ENCODE assay signal across 14 cellular contexts in genomic region chr11:7422544-7423331, GRCh38.
DNase-seq lines count a peak whose midpoint lies in the region; ATAC-seq and TF ChIP-seq lines count a peak whose summit lies in the region.
"Had no signal": no experiment of that assay in that cellular context is flagged by ENCODE, and none has a peak within 500 bp of the region (broad histone marks: within the 10 kb centered on the region; RNA-seq: fewer than 3 reads in every experiment).

No MANE protein-coding gene starts in this region.

- intact Hi-C loops in OCI-LY7 (cut with micrococcal nuclease; ENCODE audit: unreplicated experiment), result no loop called here
- intact Hi-C loops in mucosa of descending colon (cut with DNase I, micrococcal nuclease), result no loop called here
- intact Hi-C loops in cardiac septum (cut with DNase I), result no loop called here

- DNase-seq in GM12864 (ENCODE audit: low read depth) (no peak), OCI-LY7 (ENCODE audit: low spot score) (peak; percentile 30), mucosa of descending colon (no peak), UCSD-AML1 (lab: John Stamatoyannopoulos, UW; ENCODE audit: unreplicated experiment) (no peak), hepatic stellate cell (ENCODE audit: low spot score) (no peak), cardiac septum (ENCODE audit: low spot score) (no peak)
- DNase-seq: cerebellar nuclear complex; hippocampal formation; naive thymus-derived CD8-positive, alpha-beta T cell; NCI-H774; right cardiac atrium; SIG-M5 had no signal

- H3K27ac ChIP-seq in OCI-LY7 (ENCODE audit: low read depth, low read length, poor library complexity, severe bottlenecking), result no peak overlapping the region
- H3K27ac ChIP-seq: KMS-11 had no signal

- peak overlapping the region; percentile 83 for H2AFZ ChIP-seq in OCI-LY7 (ENCODE audit: low read length)

- no peaks in the 10 kb centered on the region for H3K79me2 ChIP-seq in OCI-LY7 (ENCODE audit: insufficient read depth, low read depth, low read length)

- peaks cover 24% of the 10 kb centered on the region for H3K4me1 ChIP-seq in OCI-LY7 (ENCODE audit: insufficient read depth, low read length, poor library complexity, severe bottlenecking)
- H3K4me1 ChIP-seq in mucosa of descending colon (ENCODE audit: low read depth), result no peaks in the 10 kb centered on the region

- no peaks in the 10 kb centered on the region for H4K20me1 ChIP-seq in OCI-LY7 (ENCODE audit: insufficient read depth, low read length)

- H3K9me3 ChIP-seq in OCI-LY7 (ENCODE audit: low read length) (no peaks in the 10 kb centered on the region), mucosa of descending colon (no peaks in the 10 kb centered on the region)

- ATAC-seq in GM21360 (IDR thresholded peaks at IDR 0.05; ENCODE audit: unreplicated experiment), result peak; percentile 47
- peak; percentile 28 for ATAC-seq in mucosa of descending colon
- ATAC-seq: right cardiac atrium had no signal

- POLR2A ChIA-PET in OCI-LY7 (lab: Charles Lee), result interaction anchor here (0.6 to 1.4 kb wide), 2 partner anchors 14 to 943 kb away, joined by 4 to 10 read pairs; no protein-coding TSS in a partner anchor

- peak; percentile 23 for TF ChIP-seq CTCF in GM12864 (IDR thresholded peaks at IDR 0.05; ENCODE audit: low read depth, low read length, missing control alignments)
- TF ChIP-seq CTCF in OCI-LY7 (conservative IDR thresholded peaks at IDR 0.05; ENCODE audit: low read length), result peak; percentile 42
- TF ChIP-seq CTCF in mucosa of descending colon (IDR thresholded peaks at IDR 0.05), result no peak

- H3K4me3 ChIP-seq in GM12864 (ENCODE audit: low read depth, low read length) (no peak overlapping the region), OCI-LY7 (ENCODE audit: low read depth, low read length, poor library complexity, severe bottlenecking) (no peak overlapping the region), mucosa of descending colon (no peak overlapping the region)

- CTCF ChIA-PET in OCI-LY7 (lab: Charles Lee; ENCODE audit: unreplicated experiment), result interaction anchor here (1.4 kb wide), 1 partner anchor 14 kb away, joined by 5 read pairs; no protein-coding TSS in a partner anchor

- H3K4me2 ChIP-seq in OCI-LY7 (ENCODE audit: low read length), result peak overlapping the region; percentile 16
- H3K4me2 ChIP-seq: KMS-11 had no signal

- no peaks in the 10 kb centered on the region for H3K36me3 ChIP-seq in OCI-LY7 (ENCODE audit: insufficient read depth, low read length)
- H3K36me3 ChIP-seq in mucosa of descending colon (ENCODE audit: low read depth), result no peaks in the 10 kb centered on the region

- H3K9me2 ChIP-seq in OCI-LY7 (ENCODE audit: insufficient read depth, low read length), result no peaks in the 10 kb centered on the region

- BruUV-seq in OCI-LY7 (replicated peaks; lab: Mats Ljungman, UMichigan), result no TSS peak
